Comparison of ENCODE assay signal across 8 cellular contexts in the genomic region with DNA sequence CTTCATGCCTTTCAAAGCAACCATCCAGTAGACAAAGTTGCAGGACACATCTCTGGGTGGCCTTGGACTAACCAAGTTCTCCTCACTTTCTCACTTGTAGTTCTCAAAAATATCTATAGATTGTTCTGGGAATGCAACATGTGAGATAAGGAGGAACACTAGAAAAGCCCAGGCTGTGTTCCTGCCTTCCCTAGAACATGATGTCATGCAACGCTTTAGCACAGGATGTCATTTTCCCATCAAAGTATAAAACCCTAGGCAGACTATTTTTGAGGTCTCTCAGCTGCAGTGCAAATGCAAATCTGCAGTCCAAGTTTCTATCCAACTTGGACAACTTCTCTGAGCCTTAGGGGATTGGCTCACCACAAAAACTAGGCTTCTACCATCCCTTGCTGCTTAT.
"Had no signal": no experiment of that assay in that cellular context is flagged by ENCODE, and none has a peak within 500 bp of the region (broad histone marks: within the 10 kb centered on the region; RNA-seq: fewer than 3 reads in every experiment).

No MANE protein-coding gene starts in this region.

- H3K4me3 ChIP-seq: GM23248 had no signal

- H3K27ac ChIP-seq: GM23248 had no signal

- H3K27me3 Mint-ChIP-seq: IgD-negative memory B cell had no signal

- H3K27ac Mint-ChIP-seq: H9, IgD-negative memory B cell had no signal

- H3K9me3 Mint-ChIP-seq: H9 had no signal

- FAIRE-seq: H54, HTR-8/SVneo had no signal

- H3K4me1 Mint-ChIP-seq: H9, IgD-negative memory B cell had no signal

- H3K9ac ChIP-seq: GM23248 had no signal

- H3K4me3 Mint-ChIP-seq: H9, IgD-negative memory B cell had no signal

- DNase-seq: GM23248, GOT3, H9, HCEC 1CT, KBM-7 had no signal

- H2AFZ ChIP-seq: GM23248 had no signal

- H3K36me3 Mint-ChIP-seq: IgD-negative memory B cell had no signal
